ENCODE assay signal across 9 cellular contexts in the genomic region with DNA sequence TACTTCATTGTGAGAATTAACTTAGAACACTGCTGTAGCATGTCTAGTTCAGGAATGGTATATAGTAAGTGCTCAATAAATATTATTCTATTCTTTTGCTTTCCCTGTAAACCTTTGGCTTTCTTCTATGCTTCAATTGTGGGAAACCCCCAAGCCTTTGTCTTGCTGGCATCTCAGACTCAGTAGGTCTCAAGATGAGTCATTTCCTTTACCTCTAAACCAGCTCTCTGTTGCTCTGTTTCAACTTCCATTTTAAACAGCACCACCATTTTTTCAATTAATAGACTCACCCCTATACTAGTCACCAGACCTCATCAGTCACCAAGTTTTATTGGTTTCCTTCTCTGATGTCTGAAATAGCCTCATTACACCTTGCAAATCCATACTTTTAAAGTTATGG. TPM values are rescaled to one million over a fixed set of nuclear protein-coding genes. Genes with fewer than 3 reads are reported as not detected.
A peak's percentile ranks its signal among the peaks of the same experiment; 100 is the strongest.
DNase-seq lines count a peak whose midpoint lies in the region; ATAC-seq, FAIRE-seq and TF ChIP-seq lines count a peak whose summit lies in the region.
"Had no signal": no experiment of that assay in that cellular context is flagged by ENCODE, and none has a peak within 500 bp of the region (broad histone marks: within the 10 kb centered on the region; RNA-seq: fewer than 3 reads in every experiment).

No MANE protein-coding gene starts in this region.

- ATAC-seq in GM18499 (IDR thresholded peaks at IDR 0.05; ENCODE audit: insufficient read depth, unreplicated experiment), result peak; percentile 99
- peak; percentile 99 for ATAC-seq in GM21367 (IDR thresholded peaks at IDR 0.05; ENCODE audit: unreplicated experiment)
- ATAC-seq in HG03280 (IDR thresholded peaks at IDR 0.05; ENCODE audit: unreplicated experiment), result peak; percentile 91
- peak; percentile 95 for ATAC-seq in activated naive CD8-positive, alpha-beta T cell treated with anti-CD3 and anti-CD28 coated beads, Interleukin-2, amount 50 U/mL, for 24 hours
- ATAC-seq in body of pancreas, result no peak
- no peak for ATAC-seq in left lung

- H3K4me3 Mint-ChIP-seq in activated naive CD8-positive, alpha-beta T cell treated with anti-CD3 and anti-CD28 coated beads, Interleukin-2, amount 50 U/mL, for 24 hours, result no peak overlapping the region
- H3K4me3 Mint-ChIP-seq in osteocyte (ENCODE audit: unreplicated experiment), result no peak overlapping the region

- DNase-seq in activated naive CD8-positive, alpha-beta T cell treated with anti-CD3 and anti-CD28 coated beads, Interleukin-2, amount 50 U/mL, for 24 hours, result peak; percentile 6
- DNase-seq in osteocyte (ENCODE audit: extremely low spot score, unreplicated experiment) (no peak), body of pancreas (no peak), HTR-8/SVneo (ENCODE audit: insufficient read length, low spot score) (no peak), left lung (no peak)
- DNase-seq: GDM1 had no signal

- H3K4me1 ChIP-seq in body of pancreas (no peaks in the 10 kb centered on the region), left lung (no peaks in the 10 kb centered on the region)

- intact Hi-C loops in body of pancreas (cut with DNase I) (no loop called here), left lung (cut with DNase I) (no loop called here)

- H3K27ac ChIP-seq in body of pancreas, result no peak overlapping the region
- H3K27ac ChIP-seq in left lung, result no peak overlapping the region

- H3K27ac Mint-ChIP-seq in activated naive CD8-positive, alpha-beta T cell treated with anti-CD3 and anti-CD28 coated beads, Interleukin-2, amount 50 U/mL, for 24 hours, result peak overlapping the region; percentile 66
- no peak overlapping the region for H3K27ac Mint-ChIP-seq in osteocyte (ENCODE audit: unreplicated experiment)

- H3K27me3 ChIP-seq in body of pancreas, result no peaks in the 10 kb centered on the region
- no peaks in the 10 kb centered on the region for H3K27me3 ChIP-seq in left lung

- TF ChIP-seq CTCF in osteocyte (IDR thresholded peaks at IDR 0.05) (no peak), body of pancreas (IDR thresholded peaks at IDR 0.05) (no peak), left lung (IDR thresholded peaks at IDR 0.05) (no peak)

- no peak for FAIRE-seq in HTR-8/SVneo (lab: Jason Lieb, UNC)

- peaks cover 16% of the 10 kb centered on the region for H3K9me3 Mint-ChIP-seq in activated naive CD8-positive, alpha-beta T cell treated with anti-CD3 and anti-CD28 coated beads, Interleukin-2, amount 50 U/mL, for 24 hours
- H3K9me3 Mint-ChIP-seq in osteocyte (ENCODE audit: unreplicated experiment), result no peaks in the 10 kb centered on the region

- TF ChIP-seq POLR2A in body of pancreas (IDR thresholded peaks at IDR 0.05), result no peak

- peaks cover 3% of the 10 kb centered on the region for H3K36me3 Mint-ChIP-seq in activated naive CD8-positive, alpha-beta T cell treated with anti-CD3 and anti-CD28 coated beads, Interleukin-2, amount 50 U/mL, for 24 hours (ENCODE audit: low read depth)
- no peaks in the 10 kb centered on the region for H3K36me3 Mint-ChIP-seq in osteocyte (ENCODE audit: unreplicated experiment)

- H3K4me1 Mint-ChIP-seq in activated naive CD8-positive, alpha-beta T cell treated with anti-CD3 and anti-CD28 coated beads, Interleukin-2, amount 50 U/mL, for 24 hours, result peaks cover 24% of the 10 kb centered on the region
- H3K4me1 Mint-ChIP-seq in osteocyte (ENCODE audit: unreplicated experiment), result no peaks in the 10 kb centered on the region

- H3K27me3 Mint-ChIP-seq in activated naive CD8-positive, alpha-beta T cell treated with anti-CD3 and anti-CD28 coated beads, Interleukin-2, amount 50 U/mL, for 24 hours, result no peaks in the 10 kb centered on the region
- H3K27me3 Mint-ChIP-seq in osteocyte (ENCODE audit: unreplicated experiment), result no peaks in the 10 kb centered on the region

- no peaks in the 10 kb centered on the region for H3K36me3 ChIP-seq in body of pancreas (replicated peaks in 1 of 2; ENCODE audit: insufficient read depth in 1 of 2, low read depth in 2 of 2)
- H3K36me3 ChIP-seq in left lung, result no peaks in the 10 kb centered on the region

- no peaks in the 10 kb centered on the region for H3K9me3 ChIP-seq in body of pancreas
- H3K9me3 ChIP-seq in left lung, result no peaks in the 10 kb centered on the region

- H3K4me3 ChIP-seq in body of pancreas (no peak overlapping the region), left lung (no peak overlapping the region)

RNA-seq across cellular contexts. Expression of a gene that starts 43.5 kb away (rescaled TPM):
- 41.1 and 41.6 TPM in 2 replicates for total RNA-seq in osteocyte
- 1 to 10 TPM; 8.0 to 9.6 TPM for total RNA-seq in body of pancreas
- total RNA-seq in left lung, result 10 to 100 TPM; 37.9 to 39.1 TPM

Comparison
In these comparisons a context has a peak if more than half of its experiments do, and no peak if none do; other contexts are left out.
1. ATAC-seq: peak in GM18499 (single experiment), GM21367 (single experiment), HG03280 (single experiment) and activated naive CD8-positive, alpha-beta T cell treated with anti-CD3 and anti-CD28 coated beads, Interleukin-2, amount 50 U/mL, for 24 hours (single experiment); none in body of pancreas (single experiment) and left lung (single experiment).